Comparison of ENCODE assay signal across 11 cellular contexts in the genomic region with DNA sequence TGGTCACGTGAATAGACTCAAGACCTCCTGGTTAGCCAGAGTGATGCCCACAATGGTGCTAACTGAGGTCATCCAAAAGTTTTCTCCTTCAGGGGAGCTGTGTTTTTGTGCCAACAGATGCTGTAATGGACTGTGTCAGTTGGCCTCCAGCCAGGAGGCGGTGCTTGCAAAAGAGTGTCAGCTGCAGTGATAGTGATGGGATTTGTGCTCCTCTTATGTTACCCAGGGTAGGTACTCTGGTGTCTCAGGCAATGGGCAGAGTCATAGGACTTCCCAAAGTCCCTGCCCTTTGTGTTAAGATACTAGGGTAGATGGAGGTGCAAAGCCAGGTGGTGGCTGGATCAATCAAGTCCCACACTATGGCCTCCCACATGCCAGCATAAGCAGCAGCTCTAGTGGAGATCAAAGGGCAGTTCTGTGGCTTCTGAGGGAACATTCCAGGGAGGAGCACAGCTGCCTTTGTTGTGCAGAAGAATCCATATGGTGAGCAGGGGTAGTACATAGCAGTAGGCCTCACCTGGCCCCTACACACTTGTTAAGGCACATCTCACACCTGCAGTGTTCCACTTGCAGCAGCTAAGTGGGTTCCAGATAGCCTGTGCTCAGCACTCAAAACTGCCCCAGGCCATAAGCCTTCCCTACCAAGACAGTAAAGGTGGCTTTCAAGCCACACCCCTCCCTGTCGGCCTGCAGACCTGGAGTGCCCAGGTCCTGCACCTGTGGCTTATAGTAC. TPM values are rescaled to one million over a fixed set of nuclear protein-coding genes. Genes with fewer than 3 reads are reported as not detected.
DNase-seq lines count a peak whose midpoint lies in the region; ATAC-seq and TF ChIP-seq lines count a peak whose summit lies in the region.
"Had no signal": no experiment of that assay in that cellular context is flagged by ENCODE, and none has a peak within 500 bp of the region (broad histone marks: within the 10 kb centered on the region; RNA-seq: fewer than 3 reads in every experiment).

No MANE protein-coding gene starts in this region.

- H3K36me3 Mint-ChIP-seq in CD8-positive, alpha-beta T cell, result no peaks in the 10 kb centered on the region

- H3K4me3 ChIP-seq in HEK293 (ENCODE audit: low read depth, low read length), result no peak overlapping the region
- no peak overlapping the region for H3K4me3 ChIP-seq in SJCRH30
- H3K4me3 ChIP-seq in stomach, result no peak overlapping the region
- no peak overlapping the region for H3K4me3 ChIP-seq in CD8-positive, alpha-beta T cell (ENCODE audit: low read depth, low read length)
- H3K4me3 ChIP-seq: heart left ventricle had no signal

- H3K27me3 Mint-ChIP-seq in CD8-positive, alpha-beta T cell (ENCODE audit: low read depth), result no peaks in the 10 kb centered on the region

- H3K9me3 Mint-ChIP-seq in CD8-positive, alpha-beta T cell, result no peaks in the 10 kb centered on the region

- CTCF ChIA-PET in HEK293 (lab: Yijun Ruan, JAX), result interaction anchor here (1.0 to 2.8 kb wide), 3 partner anchors 10 to 152 kb away, joined by 4 to 7 read pairs (median 4); a partner anchor contains a TSS
- CTCF ChIA-PET in CD8-positive, alpha-beta T cell (lab: Charles Lee), result interaction anchor here (1.0 kb wide), 1 partner anchor 9 kb away, joined by 3 read pairs; a partner anchor contains a TSS

- TF ChIP-seq POLR2A in stomach (IDR thresholded peaks at IDR 0.05), result no peak

- POLR2A ChIA-PET in HEK293 (lab: Yijun Ruan, JAX), result interaction anchor here (2.1 kb wide), 1 partner anchor 9 kb away, joined by 7 read pairs; a partner anchor contains a TSS
- POLR2A ChIA-PET in CD8-positive, alpha-beta T cell (lab: Charles Lee), result no interaction called here

- H3K4me1 Mint-ChIP-seq in CD8-positive, alpha-beta T cell (ENCODE audit: low read depth), result peaks cover 4% of the 10 kb centered on the region
- H3K4me1 Mint-ChIP-seq: neural crest cell had no signal

- no peak for ATAC-seq in GM18519 (IDR thresholded peaks at IDR 0.05; ENCODE audit: low FRiP score, unreplicated experiment)
- no peak for ATAC-seq in CD8-positive, alpha-beta T cell
- no peak for ATAC-seq in HG03097 (IDR thresholded peaks at IDR 0.05; ENCODE audit: low FRiP score, unreplicated experiment)

- H3K4me3 Mint-ChIP-seq in CD8-positive, alpha-beta T cell, result no peak overlapping the region
- H3K4me3 Mint-ChIP-seq: neural crest cell had no signal

- H3K27ac Mint-ChIP-seq in CD8-positive, alpha-beta T cell, result no peak overlapping the region

- H3K36me3 ChIP-seq in HEK293 (ENCODE audit: control insufficient read depth in 2 of 2, insufficient read depth in 1 of 2, low read length in 2 of 2) (no peaks in the 10 kb centered on the region), SJCRH30 (no peaks in the 10 kb centered on the region), stomach (no peaks in the 10 kb centered on the region)
- H3K36me3 ChIP-seq in CD8-positive, alpha-beta T cell (ENCODE audit: insufficient read depth, low read length), result no peaks in the 10 kb centered on the region
- H3K36me3 ChIP-seq: heart left ventricle had no signal

- TF ChIP-seq EP300 in stomach (IDR thresholded peaks at IDR 0.05), result no peak

- H3K27ac ChIP-seq in 22Rv1 (peak overlapping the region; percentile 64), HEK293 (ENCODE audit: extremely low read depth, low read depth, low read length) (no peak overlapping the region), SJCRH30 (peak overlapping the region; percentile 25), stomach (no peak overlapping the region)
- H3K27ac ChIP-seq in CD8-positive, alpha-beta T cell (ENCODE audit: low read depth, low read length), result no peak overlapping the region
- H3K27ac ChIP-seq: heart left ventricle had no signal

- TF ChIP-seq CTCF in 22Rv1 (IDR thresholded peaks at IDR 0.05) (no peak), HEK293 (tag by site-specific recombination; IDR thresholded peaks at IDR 0.05) (no peak), stomach (IDR thresholded peaks at IDR 0.05) (no peak)
- TF ChIP-seq CTCF in CD8-positive, alpha-beta T cell (IDR thresholded peaks at IDR 0.05), result no peak

- no peaks in the 10 kb centered on the region for H3K27me3 ChIP-seq in SJCRH30
- no peaks in the 10 kb centered on the region for H3K27me3 ChIP-seq in stomach
- H3K27me3 ChIP-seq in CD8-positive, alpha-beta T cell (ENCODE audit: insufficient read depth, low read length), result peaks cover 4% of the 10 kb centered on the region
- H3K27me3 ChIP-seq: heart left ventricle had no signal

- no peaks in the 10 kb centered on the region; the same call in 1 of the 2 replicates for H3K4me1 ChIP-seq in HEK293 (ENCODE audit: control insufficient read depth, insufficient read depth, low read length)
- peaks cover 16% of the 10 kb centered on the region for H3K4me1 ChIP-seq in SJCRH30
- no peaks in the 10 kb centered on the region for H3K4me1 ChIP-seq in stomach
- no peaks in the 10 kb centered on the region for H3K4me1 ChIP-seq in CD8-positive, alpha-beta T cell (ENCODE audit: insufficient read depth, low read length)
- H3K4me1 ChIP-seq: heart left ventricle had no signal

- DNase-seq in SJCRH30, result peak; percentile 89 to 94
- peak; percentile 40 for DNase-seq in foreskin melanocyte
- DNase-seq in stomach, result no peak
- no peak for DNase-seq in CD8-positive, alpha-beta T cell
- DNase-seq: NCI-H526 had no signal

- 81 to 87% (median 83%) methylated on average over 3 of the region's 3 CpGs for WGBS in stomach, 5 donors

- intact Hi-C loops in stomach (cut with DNase I; ENCODE audit: low total_unique reads), result no loop called here
- intact Hi-C loops in CD8-positive, alpha-beta T cell (cut with DNase I, micrococcal nuclease), result no loop called here

- H3K9me3 ChIP-seq in HEK293 (ENCODE audit: control insufficient read depth, insufficient read depth, low read depth, low read length), result no peaks in the 10 kb centered on the region
- no peaks in the 10 kb centered on the region for H3K9me3 ChIP-seq in SJCRH30 (replicated peaks)
- H3K9me3 ChIP-seq in stomach, result no peaks in the 10 kb centered on the region
- no peaks in the 10 kb centered on the region for H3K9me3 ChIP-seq in CD8-positive, alpha-beta T cell (ENCODE audit: low read length)
- H3K9me3 ChIP-seq: heart left ventricle had no signal

TF ChIP-seq in HEK293, 187 proteins besides CTCF, POLR2A, EP300 and RAD21 (continues in another document):
- TF ChIP-seq BCL11A (tag by site-specific recombination; IDR thresholded peaks at IDR 0.05; ENCODE audit: low read depth) (no peak), ZNF600 (tag by site-specific recombination; IDR thresholded peaks at IDR 0.05) (no peak), GLIS1 (tag by site-specific recombination; IDR thresholded peaks at IDR 0.05) (peak; percentile 79), ZNF292 (tag by site-specific recombination; IDR thresholded peaks at IDR 0.05; ENCODE audit: borderline replicate concordance, low read depth) (no peak), SP2 (tag by site-specific recombination; IDR thresholded peaks at IDR 0.05) (no peak), KLF1 (tag by site-specific recombination; IDR thresholded peaks at IDR 0.05) (no peak), ZNF169 (tag by site-specific recombination; IDR thresholded peaks at IDR 0.05) (no peak)
- TF ChIP-seq, protein P1, sequence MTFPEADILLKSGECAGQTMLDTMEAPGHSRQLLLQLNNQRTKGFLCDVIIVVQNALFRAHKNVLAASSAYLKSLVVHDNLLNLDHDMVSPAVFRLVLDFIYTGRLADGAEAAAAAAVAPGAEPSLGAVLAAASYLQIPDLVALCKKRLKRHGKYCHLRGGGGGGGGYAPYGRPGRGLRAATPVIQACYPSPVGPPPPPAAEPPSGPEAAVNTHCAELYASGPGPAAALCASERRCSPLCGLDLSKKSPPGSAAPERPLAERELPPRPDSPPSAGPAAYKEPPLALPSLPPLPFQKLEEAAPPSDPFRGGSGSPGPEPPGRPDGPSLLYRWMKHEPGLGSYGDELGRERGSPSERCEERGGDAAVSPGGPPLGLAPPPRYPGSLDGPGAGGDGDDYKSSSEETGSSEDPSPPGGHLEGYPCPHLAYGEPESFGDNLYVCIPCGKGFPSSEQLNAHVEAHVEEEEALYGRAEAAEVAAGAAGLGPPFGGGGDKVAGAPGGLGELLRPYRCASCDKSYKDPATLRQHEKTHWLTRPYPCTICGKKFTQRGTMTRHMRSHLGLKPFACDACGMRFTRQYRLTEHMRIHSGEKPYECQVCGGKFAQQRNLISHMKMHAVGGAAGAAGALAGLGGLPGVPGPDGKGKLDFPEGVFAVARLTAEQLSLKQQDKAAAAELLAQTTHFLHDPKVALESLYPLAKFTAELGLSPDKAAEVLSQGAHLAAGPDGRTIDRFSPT (tag by site-specific recombination; IDR thresholded peaks at IDR 0.05), result no peak

RNA-seq across cellular contexts. Expression of a gene that starts 9.4 kb away (rescaled TPM):
- total RNA-seq in SJCRH30 (2014; rRNA removed; shearing (Covaris generic)), result 8.7 and 9.8 TPM in 2 replicates
- 10 to 100 TPM in 2 of 5 donors, 1 to 10 TPM in 3; 1.8 to 13.0 (median 9.6) TPM for total RNA-seq in stomach
- polyA plus RNA-seq in stomach, result 1 to 10 TPM; 5.9 to 7.9 (median 7.7) TPM
- 1 to 10 TPM; 5.6 to 6.6 TPM for total RNA-seq in CD8-positive, alpha-beta T cell

RNA-seq across cellular contexts. Expression of a gene that starts 31.3 kb away (rescaled TPM):
- 3.7 and 4.4 TPM in 2 replicates for total RNA-seq in SJCRH30 (2014; rRNA removed; shearing (Covaris generic))
- 10 to 100 TPM in 2 of 5 donors, 1 to 10 TPM in 2, under 1 TPM in 1; 0.45 to 39.4 (median 4.8) TPM for total RNA-seq in stomach
- 1 to 10 TPM; 1.6 to 4.0 (median 1.9) TPM for polyA plus RNA-seq in stomach
- 1 to 10 TPM; 1.4 to 2.6 TPM for total RNA-seq in CD8-positive, alpha-beta T cell

Comparison
In these comparisons a context has a peak if more than half of its experiments do, and no peak if none do; other contexts are left out.
1. H3K27ac ChIP-seq: peak in 22Rv1 (single experiment) and SJCRH30 (single experiment); none in HEK293 (single experiment), stomach (0 of 5) and CD8-positive, alpha-beta T cell (single experiment).
2. DNase-seq: peak in SJCRH30 (2 of 2) and foreskin melanocyte (single experiment); none in stomach (single experiment) and CD8-positive, alpha-beta T cell (0 of 7).